Comparison of ENCODE assay signal across 1 cellular context in the genomic region with DNA sequence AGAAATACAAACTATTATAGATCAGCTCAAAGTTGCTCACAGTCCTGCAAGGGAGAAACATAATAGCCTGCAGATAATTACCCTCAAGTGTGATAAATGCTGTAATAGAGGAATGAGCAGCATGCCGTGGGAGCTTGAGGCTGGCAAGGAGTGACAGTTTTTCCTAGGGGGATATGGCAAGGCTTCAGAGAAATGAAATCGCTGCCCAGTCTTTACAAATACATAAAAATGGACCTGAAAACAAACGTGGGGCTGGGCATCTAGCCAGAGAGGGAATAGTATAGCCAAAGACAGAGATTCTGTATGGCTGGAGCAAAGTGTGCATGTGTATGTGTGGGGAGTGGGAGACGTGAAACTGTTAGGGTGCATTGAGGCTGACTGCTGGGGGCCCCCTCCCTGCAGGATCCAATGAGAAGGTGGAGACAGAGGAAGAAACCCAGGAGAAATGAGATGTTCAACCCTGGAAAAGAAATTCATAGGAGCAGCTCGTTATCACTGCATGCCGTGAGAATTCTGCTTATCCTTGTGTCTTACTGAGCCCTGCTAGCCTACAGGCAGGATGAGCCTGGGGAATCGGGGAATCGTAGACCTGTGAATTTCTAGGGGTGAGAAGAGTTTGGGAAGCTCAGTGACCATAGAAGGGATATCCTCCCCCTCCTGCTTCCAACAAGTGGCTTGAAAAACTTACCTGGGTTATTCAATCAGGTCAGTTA.
TF ChIP-seq lines count a peak whose summit lies in the region.

No MANE protein-coding gene starts in this region.

TF ChIP-seq in H1, 55 proteins besides CTCF, POLR2A, EP300 and RAD21 (continued from another document):
- TF ChIP-seq, protein P1, sequence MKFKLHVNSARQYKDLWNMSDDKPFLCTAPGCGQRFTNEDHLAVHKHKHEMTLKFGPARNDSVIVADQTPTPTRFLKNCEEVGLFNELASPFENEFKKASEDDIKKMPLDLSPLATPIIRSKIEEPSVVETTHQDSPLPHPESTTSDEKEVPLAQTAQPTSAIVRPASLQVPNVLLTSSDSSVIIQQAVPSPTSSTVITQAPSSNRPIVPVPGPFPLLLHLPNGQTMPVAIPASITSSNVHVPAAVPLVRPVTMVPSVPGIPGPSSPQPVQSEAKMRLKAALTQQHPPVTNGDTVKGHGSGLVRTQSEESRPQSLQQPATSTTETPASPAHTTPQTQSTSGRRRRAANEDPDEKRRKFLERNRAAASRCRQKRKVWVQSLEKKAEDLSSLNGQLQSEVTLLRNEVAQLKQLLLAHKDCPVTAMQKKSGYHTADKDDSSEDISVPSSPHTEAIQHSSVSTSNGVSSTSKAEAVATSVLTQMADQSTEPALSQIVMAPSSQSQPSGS (IDR thresholded peaks at IDR 0.05; ENCODE audit: low read length) = no peak
- no peak for TF ChIP-seq TBP (IDR thresholded peaks at IDR 0.05; ENCODE audit: low read depth, low read length)
- no peak for TF ChIP-seq MAFK (IDR thresholded peaks at IDR 0.05; ENCODE audit: low read depth, low read length)
- no peak for TF ChIP-seq RFX5 (IDR thresholded peaks at IDR 0.05; ENCODE audit: borderline replicate concordance, low read depth, low read length)
- TF ChIP-seq BCL11A (IDR thresholded peaks at IDR 0.05; ENCODE audit: low read depth in 2 of 2, low read length in 2 of 2) = no peak
- no peak for TF ChIP-seq ASH2L (IDR thresholded peaks at IDR 0.05; ENCODE audit: low read length)
- TF ChIP-seq RXRA (IDR thresholded peaks at IDR 0.05; ENCODE audit: insufficient read depth, low read depth, low read length) = no peak
- TF ChIP-seq SP4 (IDR thresholded peaks at IDR 0.05; ENCODE audit: low read length) = no peak
- TF ChIP-seq CHD7 (IDR thresholded peaks at IDR 0.05; ENCODE audit: insufficient replicate concordance, low read length) = no peak
- no peak for TF ChIP-seq BRCA1 (IDR thresholded peaks at IDR 0.05; ENCODE audit: low read depth, low read length)
